Comparison of ENCODE assay signal across 18 cellular contexts in the genomic region with DNA sequence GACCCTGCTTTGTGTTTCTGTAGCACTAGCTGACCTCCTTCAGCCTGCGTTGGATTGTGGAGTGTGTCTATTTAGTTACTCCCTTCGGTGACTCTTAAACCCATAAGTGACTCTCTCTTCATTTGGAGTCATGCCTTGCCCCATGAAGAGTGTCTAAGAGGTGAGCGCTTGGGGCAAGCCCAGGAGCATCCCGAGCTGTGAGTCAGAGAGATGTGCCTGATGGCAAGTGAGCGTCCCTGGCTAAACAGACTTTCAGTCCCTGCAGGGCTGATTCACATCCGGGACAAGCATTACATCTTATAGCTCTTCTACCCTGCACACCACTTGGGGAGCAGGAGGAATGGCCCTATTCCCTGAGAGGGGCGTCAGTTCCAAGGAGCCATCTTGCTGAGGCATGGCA.
"Had no signal": no experiment of that assay in that cellular context is flagged by ENCODE, and none has a peak within 500 bp of the region (broad histone marks: within the 10 kb centered on the region; RNA-seq: fewer than 3 reads in every experiment).

No MANE protein-coding gene starts in this region.

- H3K27me3 ChIP-seq: gastroesophageal sphincter, tibial nerve, vagina had no signal

- H3K4me3 ChIP-seq: gastroesophageal sphincter, tibial nerve, vagina had no signal

- H3K27me3 Mint-ChIP-seq: activated CD4-positive, alpha-beta T cell treated with anti-CD3 and anti-CD28 coated beads, Interleukin-2, amount 10 ng/mL, durations not matched to agents 24 days and 14 days; activated naive CD8-positive, alpha-beta T cell; natural killer cell treated with Interleukin-12 subunit alpha and Interleukin-12 subunit beta and Interleukin-15 and Interleukin-18, amount 100 ng/mL, for 72 hours; stimulated activated naive B cell treated with anti-CD40 and anti-IgM and Interleukin-4, amounts not matched to agents 10 μg/mL and 1 μg/mL and 100 μg/mL, for 72 hours had no signal

- H3K4me1 ChIP-seq: gastroesophageal sphincter, vagina had no signal

- H3K27ac ChIP-seq: gastroesophageal sphincter, tibial nerve, vagina had no signal

- H3K4me1 Mint-ChIP-seq: activated CD4-positive, alpha-beta T cell treated with anti-CD3 and anti-CD28 coated beads, Interleukin-2, amount 10 ng/mL, durations not matched to agents 24 days and 14 days; stimulated activated naive B cell treated with anti-CD40 and anti-IgM and Interleukin-4, amounts not matched to agents 10 μg/mL and 1 μg/mL and 100 μg/mL, for 72 hours; WTC11 had no signal

- H3K4me3 Mint-ChIP-seq: activated CD4-positive, alpha-beta T cell treated with anti-CD3 and anti-CD28 coated beads, Interleukin-2, amount 10 ng/mL, durations not matched to agents 24 days and 14 days; activated naive CD8-positive, alpha-beta T cell; activated T-cell treated with anti-CD3 and anti-CD28 coated beads, Interleukin-2, amount 50 U/mL, for 4 hours; natural killer cell treated with Interleukin-12 subunit alpha and Interleukin-12 subunit beta and Interleukin-15 and Interleukin-18, amount 100 ng/mL, for 72 hours; stimulated activated naive B cell treated with anti-CD40 and anti-IgM and Interleukin-4, amounts not matched to agents 10 μg/mL and 1 μg/mL and 100 μg/mL, for 72 hours; T-helper 1 cell treated with Interleukin-12 subunit alpha and Interleukin-12 subunit beta and Interleukin-4 antibody, amounts not matched to agents 30 μg/mL and 1 μg/mL, for 36 hours; WTC11 had no signal

- H3K9me3 Mint-ChIP-seq: activated CD4-positive, alpha-beta T cell treated with anti-CD3 and anti-CD28 coated beads, Interleukin-2, amount 10 ng/mL, durations not matched to agents 24 days and 14 days; activated T-cell treated with anti-CD3 and anti-CD28 coated beads, Interleukin-2, amount 50 U/mL, for 4 hours; natural killer cell treated with Interleukin-12 subunit alpha and Interleukin-12 subunit beta and Interleukin-15 and Interleukin-18, amount 100 ng/mL, for 72 hours; stimulated activated naive B cell treated with anti-CD40 and anti-IgM and Interleukin-4, amounts not matched to agents 10 μg/mL and 1 μg/mL and 100 μg/mL, for 72 hours; T-helper 1 cell treated with Interleukin-12 subunit alpha and Interleukin-12 subunit beta and Interleukin-4 antibody, amounts not matched to agents 30 μg/mL and 1 μg/mL, for 36 hours; WTC11 had no signal

- H3K9me3 ChIP-seq: gastroesophageal sphincter, tibial nerve, vagina had no signal

- ATAC-seq: activated T-cell treated with anti-CD3 and anti-CD28 coated beads, Interleukin-2, amount 50 U/mL, for 4 hours; gastroesophageal sphincter; left ventricle myocardium superior; natural killer cell treated with Interleukin-12 subunit alpha and Interleukin-12 subunit beta and Interleukin-15 and Interleukin-18, amount 100 ng/mL, for 72 hours; stimulated activated naive B cell treated with anti-CD40 and anti-IgM and Interleukin-4, amounts not matched to agents 10 μg/mL and 1 μg/mL and 100 μg/mL, for 72 hours; WTC11 had no signal

- DNase-seq: activated CD4-positive, alpha-beta T cell treated with anti-CD3 and anti-CD28 coated beads, Interleukin-2, amount 10 ng/mL, durations not matched to agents 24 days and 14 days; activated gamma-delta T cell; activated T-cell treated with anti-CD3 and anti-CD28 coated beads, Interleukin-2, amount 50 U/mL, for 4 hours; amniotic stem cell; cortex of kidney; effector CD8-positive, alpha-beta T cell; left ventricle myocardium superior; mesenchymal stem cell; nucleus accumbens; stimulated activated CD4-positive, alpha-beta T cell treated with anti-CD3 and anti-CD28 coated beads, Interleukin-2, amount 100 ng/mL, for 48 hours; stimulated activated naive B cell treated with anti-CD40 and anti-IgM and Interleukin-4, amounts not matched to agents 10 μg/mL and 1 μg/mL and 100 μg/mL, for 72 hours had no signal

- H3K27ac Mint-ChIP-seq: activated CD4-positive, alpha-beta T cell treated with anti-CD3 and anti-CD28 coated beads, Interleukin-2, amount 10 ng/mL, durations not matched to agents 24 days and 14 days; natural killer cell treated with Interleukin-12 subunit alpha and Interleukin-12 subunit beta and Interleukin-15 and Interleukin-18, amount 100 ng/mL, for 72 hours; stimulated activated naive B cell treated with anti-CD40 and anti-IgM and Interleukin-4, amounts not matched to agents 10 μg/mL and 1 μg/mL and 100 μg/mL, for 72 hours; WTC11 had no signal
